2 cellular contexts compared by ENCODE assay signal in genomic region chr17:39200957-39201510, GRCh38.
TF ChIP-seq lines count a peak whose summit lies in the region.

No MANE protein-coding gene starts in this region.

TF ChIP-seq in SK-N-SH, 30 proteins besides CTCF, POLR2A, EP300 and RAD21 (continued from another document):
- TF ChIP-seq RFX5 (IDR thresholded peaks at IDR 0.05; ENCODE audit: low read length) = no peak

TF ChIP-seq in SK-N-SH treated with all-trans-retinoic acid at 6 μM for 48 hours, 23 proteins besides CTCF, POLR2A, EP300 and RAD21 (continued from another document):
- TF ChIP-seq, protein P1, sequence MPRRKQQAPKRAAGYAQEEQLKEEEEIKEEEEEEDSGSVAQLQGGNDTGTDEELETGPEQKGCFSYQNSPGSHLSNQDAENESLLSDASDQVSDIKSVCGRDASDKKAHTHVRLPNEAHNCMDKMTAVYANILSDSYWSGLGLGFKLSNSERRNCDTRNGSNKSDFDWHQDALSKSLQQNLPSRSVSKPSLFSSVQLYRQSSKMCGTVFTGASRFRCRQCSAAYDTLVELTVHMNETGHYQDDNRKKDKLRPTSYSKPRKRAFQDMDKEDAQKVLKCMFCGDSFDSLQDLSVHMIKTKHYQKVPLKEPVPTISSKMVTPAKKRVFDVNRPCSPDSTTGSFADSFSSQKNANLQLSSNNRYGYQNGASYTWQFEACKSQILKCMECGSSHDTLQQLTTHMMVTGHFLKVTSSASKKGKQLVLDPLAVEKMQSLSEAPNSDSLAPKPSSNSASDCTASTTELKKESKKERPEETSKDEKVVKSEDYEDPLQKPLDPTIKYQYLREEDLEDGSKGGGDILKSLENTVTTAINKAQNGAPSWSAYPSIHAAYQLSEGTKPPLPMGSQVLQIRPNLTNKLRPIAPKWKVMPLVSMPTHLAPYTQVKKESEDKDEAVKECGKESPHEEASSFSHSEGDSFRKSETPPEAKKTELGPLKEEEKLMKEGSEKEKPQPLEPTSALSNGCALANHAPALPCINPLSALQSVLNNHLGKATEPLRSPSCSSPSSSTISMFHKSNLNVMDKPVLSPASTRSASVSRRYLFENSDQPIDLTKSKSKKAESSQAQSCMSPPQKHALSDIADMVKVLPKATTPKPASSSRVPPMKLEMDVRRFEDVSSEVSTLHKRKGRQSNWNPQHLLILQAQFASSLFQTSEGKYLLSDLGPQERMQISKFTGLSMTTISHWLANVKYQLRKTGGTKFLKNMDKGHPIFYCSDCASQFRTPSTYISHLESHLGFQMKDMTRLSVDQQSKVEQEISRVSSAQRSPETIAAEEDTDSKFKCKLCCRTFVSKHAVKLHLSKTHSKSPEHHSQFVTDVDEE (CRISPR knock-in tag; IDR thresholded peaks at IDR 0.05) = no peak
- TF ChIP-seq ISL1 (CRISPR knock-in tag; IDR thresholded peaks at IDR 0.05) (no peak), ZNF565 (CRISPR knock-in tag; conservative IDR thresholded peaks at IDR 0.05; ENCODE audit: low read depth) (no peak), RARB (CRISPR knock-in tag; IDR thresholded peaks at IDR 0.05) (no peak)
TF ChIP-seq in SK-N-SH treated with all-trans-retinoic acid at 6 μM for 48 hours: peak in this region for 0.
